ENCODE assay signal across 1 cellular context in genomic region chr18:8948471-8949149, GRCh38.
A peak's percentile ranks its signal among the peaks of the same experiment; 100 is the strongest.
TF ChIP-seq lines count a peak whose summit lies in the region.

No MANE protein-coding gene starts in this region.

TF ChIP-seq in K562, 482 proteins besides CTCF, POLR2A, EP300 and RAD21 (continued from another document and continues in another):
- TF ChIP-seq DLX4 (CRISPR knock-in tag; IDR thresholded peaks at IDR 0.05), result no peak
- 0 out of 4 replicates have a peak, but pooled peaks of 1 of the 2 experiments have one; percentile 10 for TF ChIP-seq HDAC1 (IDR thresholded peaks at IDR 0.05)
- no peak for TF ChIP-seq ZNF41 (CRISPR knock-in tag; conservative IDR thresholded peaks at IDR 0.05)
- TF ChIP-seq RBBP5 (IDR thresholded peaks at IDR 0.05; ENCODE audit: borderline replicate concordance, insufficient read depth, low read length, poor library complexity, severe bottlenecking), result no peak
- no peak for TF ChIP-seq ZC3H8 (IDR thresholded peaks at IDR 0.05)
- no peak for TF ChIP-seq ESRRA (IDR thresholded peaks at IDR 0.05; ENCODE audit: borderline replicate concordance, low read depth)
- TF ChIP-seq ZNF707 (CRISPR knock-in tag; conservative IDR thresholded peaks at IDR 0.05), result no peak
- TF ChIP-seq SAFB2 (IDR thresholded peaks at IDR 0.05; ENCODE audit: borderline replicate concordance, low read depth, low read length, severe bottlenecking), result no peak
- TF ChIP-seq SMARCC2 (IDR thresholded peaks at IDR 0.05; ENCODE audit: low read depth), result 0 out of 2 replicates have a peak, but pooled peaks have one; percentile 42
- no peak for TF ChIP-seq RAD51 (IDR thresholded peaks at IDR 0.05; ENCODE audit: borderline replicate concordance, low read depth)
- peak in 1 of 2 experiments; percentile 45; a peak in 1 of 4 replicates for TF ChIP-seq SRF (CRISPR knock-in tag; IDR thresholded peaks at IDR 0.05)
- TF ChIP-seq SAFB (IDR thresholded peaks at IDR 0.05; ENCODE audit: borderline replicate concordance, low read depth, low read length), result no peak
- TF ChIP-seq ZNF134 (CRISPR knock-in tag; conservative IDR thresholded peaks at IDR 0.05), result no peak
- no peak for TF ChIP-seq ZNF408 (CRISPR knock-in tag; IDR thresholded peaks at IDR 0.05; ENCODE audit: low read depth)
- TF ChIP-seq ZNF518B (CRISPR knock-in tag; IDR thresholded peaks at IDR 0.05), result no peak
- no peak for TF ChIP-seq ILK (tag; IDR thresholded peaks at IDR 0.05; ENCODE audit: borderline replicate concordance, low read depth)
- TF ChIP-seq ZBTB12 (CRISPR knock-in tag; IDR thresholded peaks at IDR 0.05), result no peak
- peak; percentile 38; the same call in 1 of the 2 replicates for TF ChIP-seq ARID1B (IDR thresholded peaks at IDR 0.05)
- TF ChIP-seq KAT8 (IDR thresholded peaks at IDR 0.05; ENCODE audit: low read depth), result no peak
- no peak for TF ChIP-seq ETS2 (tag; IDR thresholded peaks at IDR 0.05; ENCODE audit: borderline replicate concordance, poor library complexity, severe bottlenecking)
- TF ChIP-seq RBM17 (IDR thresholded peaks at IDR 0.05; ENCODE audit: borderline replicate concordance, low read depth, low read length), result no peak
- no peak for TF ChIP-seq ZNF165 (CRISPR knock-in tag; IDR thresholded peaks at IDR 0.05; ENCODE audit: borderline replicate concordance)
- TF ChIP-seq SMC3 (conservative IDR thresholded peaks at IDR 0.05; ENCODE audit: insufficient read depth, low read depth, low read length), result no peak
- peak; percentile 40; the same call in 1 of the 2 replicates for TF ChIP-seq HMBOX1 (IDR thresholded peaks at IDR 0.05)
- peak; percentile 82 for TF ChIP-seq MTA1 (IDR thresholded peaks at IDR 0.05; ENCODE audit: borderline replicate concordance)
- TF ChIP-seq HNRNPL (IDR thresholded peaks at IDR 0.05; ENCODE audit: low read depth, low read length), result no peak
- TF ChIP-seq NCOA2 (IDR thresholded peaks at IDR 0.05; ENCODE audit: partially characterized antibody in 2 of 2), result no peak
- TF ChIP-seq ZNF592 (IDR thresholded peaks at IDR 0.05), result 0 out of 2 replicates have a peak, but pooled peaks have one; percentile 43
- TF ChIP-seq STAT5B (CRISPR knock-in tag; IDR thresholded peaks at IDR 0.05), result no peak
- TF ChIP-seq CBFA2T2 (conservative IDR thresholded peaks at IDR 0.05), result no peak
- TF ChIP-seq HDAC6 (IDR thresholded peaks at IDR 0.05; ENCODE audit: low read depth, low read length), result no peak
- TF ChIP-seq EHMT2 (IDR thresholded peaks at IDR 0.05), result no peak
- 0 out of 2 replicates have a peak, but pooled peaks have one; percentile 42 for TF ChIP-seq GATAD2A (IDR thresholded peaks at IDR 0.05)
- no peak for TF ChIP-seq MAZ (CRISPR knock-in tag; conservative IDR thresholded peaks at IDR 0.05 in 1 of 2, IDR thresholded peaks at IDR 0.05 in 1 of 2)
- TF ChIP-seq L3MBTL2 (IDR thresholded peaks at IDR 0.05), result no peak
- TF ChIP-seq ZNF12 (CRISPR knock-in tag; IDR thresholded peaks at IDR 0.05), result no peak
- TF ChIP-seq PKNOX1 (IDR thresholded peaks at IDR 0.05), result 0 out of 2 replicates have a peak, but pooled peaks have one; percentile 3
- TF ChIP-seq ZNF324 (CRISPR knock-in tag; IDR thresholded peaks at IDR 0.05), result peak; percentile 94
- no peak for TF ChIP-seq RCOR1 (IDR thresholded peaks at IDR 0.05; ENCODE audit: borderline replicate concordance in 1 of 2, low read depth in 2 of 2, low read length in 2 of 2)
- TF ChIP-seq FOSL1 (tag; conservative IDR thresholded peaks at IDR 0.05), result peak; percentile 74
- no peak for TF ChIP-seq ZBTB49 (CRISPR knock-in tag; IDR thresholded peaks at IDR 0.05; ENCODE audit: borderline replicate concordance)
- TF ChIP-seq RHOXF2B (CRISPR knock-in tag; conservative IDR thresholded peaks at IDR 0.05), result no peak
- TF ChIP-seq BRD4 (IDR thresholded peaks at IDR 0.05), result no peak
- TF ChIP-seq CHD1 (IDR thresholded peaks at IDR 0.05; ENCODE audit: low read length), result no peak
- TF ChIP-seq ZNF695 (CRISPR knock-in tag; IDR thresholded peaks at IDR 0.05), result no peak
- TF ChIP-seq MYC (IDR thresholded peaks at IDR 0.05; ENCODE audit: low read depth, low read length), result peak; percentile 12; the same call in 1 of the 2 replicates
- no peak for TF ChIP-seq MYC (CRISPR knock-in tag; IDR thresholded peaks at IDR 0.05; ENCODE audit: borderline replicate concordance, low read depth)
- TF ChIP-seq FOXK2 (conservative IDR thresholded peaks at IDR 0.05 in 1 of 2, IDR thresholded peaks at IDR 0.05 in 1 of 2; ENCODE audit: low read depth in 2 of 2), result 0 out of 4 replicates have a peak, but pooled peaks of 1 of the 2 experiments have one; percentile 13
- no peak for TF ChIP-seq MEF2A (IDR thresholded peaks at IDR 0.05; ENCODE audit: control insufficient read depth, low read depth, low read length)
- no peak for TF ChIP-seq ZZZ3 (IDR thresholded peaks at IDR 0.05)
- no peak for TF ChIP-seq ZNF511 (CRISPR knock-in tag; IDR thresholded peaks at IDR 0.05)
- TF ChIP-seq CBFA2T3 (IDR thresholded peaks at IDR 0.05), result 0 out of 2 replicates have a peak, but pooled peaks have one; percentile 11
- TF ChIP-seq E2F5 (CRISPR knock-in tag; IDR thresholded peaks at IDR 0.05), result no peak
- no peak for TF ChIP-seq TRIM28 (IDR thresholded peaks at IDR 0.05)
